In genomic region chr15:90917569-90917968, GRCh38 we compare ENCODE assay signal across 17 cellular contexts.
"Had no signal": no experiment of that assay in that cellular context is flagged by ENCODE, and none has a peak within 500 bp of the region (broad histone marks: within the 10 kb centered on the region; RNA-seq: fewer than 3 reads in every experiment).

No MANE protein-coding gene starts in this region.

- H3K27ac ChIP-seq: coronary artery, transverse colon, vagina had no signal

- H3K4me3 ChIP-seq: coronary artery, transverse colon, vagina had no signal

- DNase-seq: activated CD4-positive, alpha-beta T cell treated with anti-CD3 and anti-CD28 coated beads for 36 hours; activated CD4-positive, alpha-beta T cell treated with anti-CD3 and anti-CD28 coated beads, Interleukin-2, amount 50 U/mL, for 48 hours; activated naive CD4-positive, alpha-beta T cell treated with anti-CD3 and anti-CD28 coated beads for 36 hours; activated naive CD8-positive, alpha-beta T cell treated with anti-CD3 and anti-CD28 coated beads, Interleukin-2, amount 50 U/mL, for 24 hours; activated T-cell treated with anti-CD3 and anti-CD28 coated beads for 4 hours; anterior cingulate cortex; hippocampal formation; nucleus accumbens; retina; stimulated activated CD4-positive, alpha-beta T cell treated with anti-CD3 and anti-CD28 coated beads, Interleukin-2, amount 100 ng/mL, for 24 hours; stimulated activated naive CD8-positive, alpha-beta T cell treated with anti-CD3 and anti-CD28 coated beads, Interleukin-15, Interleukin-2, amounts not matched to agents 100 U/mL and 50 U/mL, for 24 hours; T-helper 2 cell; transverse colon had no signal

- H3K4me1 ChIP-seq: transverse colon, vagina had no signal

- ATAC-seq: activated CD4-positive, alpha-beta T cell treated with anti-CD3 and anti-CD28 coated beads for 36 hours; activated naive CD8-positive, alpha-beta T cell treated with anti-CD3 and anti-CD28 coated beads, Interleukin-2, amount 50 U/mL, for 24 hours; natural killer cell treated with Interleukin-12 subunit alpha and Interleukin-12 subunit beta and Interleukin-15 and Interleukin-18, amount 100 ng/mL, for 72 hours; stimulated activated naive CD8-positive, alpha-beta T cell treated with anti-CD3 and anti-CD28 coated beads, Interleukin-15, Interleukin-2, amounts not matched to agents 100 U/mL and 50 U/mL, for 24 hours had no signal

- H3K9me3 ChIP-seq: transverse colon, vagina had no signal

- H3K27me3 ChIP-seq: transverse colon, vagina had no signal

- FAIRE-seq: islet of Langerhans had no signal
